Comparison of ENCODE assay signal across 8 cellular contexts in the genomic region with DNA sequence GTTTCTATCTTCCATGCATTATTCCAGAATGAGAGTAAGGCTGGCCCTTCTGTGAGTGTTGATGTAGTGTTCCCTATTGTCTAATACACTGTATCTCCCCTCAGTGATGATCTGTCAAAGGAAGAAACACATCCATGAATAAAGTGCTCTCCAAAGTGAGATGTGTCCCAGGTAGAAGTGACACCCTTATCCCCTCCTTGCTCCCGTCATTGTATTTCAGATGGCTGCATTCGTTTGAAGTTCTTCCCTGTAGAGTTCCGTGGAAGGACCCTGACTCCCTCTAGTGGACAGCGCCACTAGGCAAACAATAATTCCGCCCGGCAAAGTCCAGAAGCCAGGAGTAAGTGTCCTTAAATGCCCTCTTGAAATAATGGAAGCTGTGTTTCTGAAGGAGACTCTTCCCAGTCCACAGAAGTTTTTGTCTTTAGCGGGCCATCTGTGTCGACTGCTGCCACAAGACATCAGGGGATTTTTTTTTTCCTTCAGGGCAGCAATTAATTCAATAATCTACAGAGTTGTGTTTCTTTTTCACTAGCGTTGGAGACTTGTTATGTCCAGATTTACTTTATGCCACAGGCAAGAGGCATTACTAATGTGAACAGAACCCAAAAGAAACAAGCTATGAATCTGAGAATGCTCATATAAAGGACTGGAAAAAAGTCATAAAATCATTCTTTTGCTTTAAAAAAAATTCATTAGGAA.
DNase-seq lines count a peak whose midpoint lies in the region; ATAC-seq and TF ChIP-seq lines count a peak whose summit lies in the region.

No MANE protein-coding gene starts in this region.

- no peaks in the 10 kb centered on the region for H3K4me1 ChIP-seq in CD4-positive, CD25-positive, alpha-beta regulatory T cell (ENCODE audit: control insufficient read depth, insufficient read depth, low read length, poor library complexity, severe bottlenecking)
- H3K4me1 ChIP-seq in lower lobe of right lung, result peaks cover 13% of the 10 kb centered on the region

- peaks cover 20% of the 10 kb centered on the region for H3K27me3 Mint-ChIP-seq in CD4-positive, CD25-positive, alpha-beta regulatory T cell
- H3K27me3 Mint-ChIP-seq in activated CD4-positive, alpha-beta T cell treated with anti-CD3 and anti-CD28 coated beads, Interleukin-2, amount 10 ng/mL, durations not matched to agents 7 days and 5 days, result peaks cover 11% of the 10 kb centered on the region

- ATAC-seq in CD4-positive, CD25-positive, alpha-beta regulatory T cell (ENCODE audit: low read depth in 2 of 2), result peak; percentile 43 to 59
- peak; percentile 68 for ATAC-seq in GM19372 (IDR thresholded peaks at IDR 0.05; ENCODE audit: low read depth, unreplicated experiment)
- peak; percentile 84 for ATAC-seq in HG03460 (IDR thresholded peaks at IDR 0.05; ENCODE audit: unreplicated experiment)
- ATAC-seq in lower lobe of right lung, result peak; percentile 89 to 92

- H3K27ac Mint-ChIP-seq in CD4-positive, CD25-positive, alpha-beta regulatory T cell, result no peak overlapping the region
- H3K27ac Mint-ChIP-seq in activated CD4-positive, alpha-beta T cell treated with anti-CD3 and anti-CD28 coated beads, Interleukin-2, amount 10 ng/mL, durations not matched to agents 7 days and 5 days, result no peak overlapping the region

- intact Hi-C loops in lower lobe of right lung (cut with DNase I), result no loop called here

- H3K4me3 ChIP-seq in CD4-positive, CD25-positive, alpha-beta regulatory T cell (ENCODE audit: low read depth, low read length), result no peak overlapping the region
- no peak overlapping the region for H3K4me3 ChIP-seq in lower lobe of right lung

- H3K36me3 ChIP-seq in CD4-positive, CD25-positive, alpha-beta regulatory T cell (ENCODE audit: control insufficient read depth, insufficient read depth, low read length), result no peaks in the 10 kb centered on the region
- H3K36me3 ChIP-seq in lower lobe of right lung, result no peaks in the 10 kb centered on the region

- H3K27me3 ChIP-seq in CD4-positive, CD25-positive, alpha-beta regulatory T cell (ENCODE audit: control insufficient read depth, insufficient read depth, low read length), result no peaks in the 10 kb centered on the region
- H3K27me3 ChIP-seq in lower lobe of right lung (ENCODE audit: low read depth), result no peaks in the 10 kb centered on the region

- no peak overlapping the region for H3K4me3 Mint-ChIP-seq in CD4-positive, CD25-positive, alpha-beta regulatory T cell
- no peak overlapping the region for H3K4me3 Mint-ChIP-seq in activated CD4-positive, alpha-beta T cell treated with anti-CD3 and anti-CD28 coated beads, Interleukin-2, amount 10 ng/mL, durations not matched to agents 7 days and 5 days

- no peak overlapping the region for H3K27ac ChIP-seq in CD4-positive, CD25-positive, alpha-beta regulatory T cell (ENCODE audit: insufficient read depth, low read length, poor library complexity, severe bottlenecking)
- no peak overlapping the region for H3K27ac ChIP-seq in lower lobe of right lung

- no peaks in the 10 kb centered on the region for H3K9me3 Mint-ChIP-seq in CD4-positive, CD25-positive, alpha-beta regulatory T cell
- H3K9me3 Mint-ChIP-seq in activated CD4-positive, alpha-beta T cell treated with anti-CD3 and anti-CD28 coated beads, Interleukin-2, amount 10 ng/mL, durations not matched to agents 7 days and 5 days, result no peaks in the 10 kb centered on the region

- H3K4me1 Mint-ChIP-seq in CD4-positive, CD25-positive, alpha-beta regulatory T cell, result peaks cover 0 to 4% (median 0%) of the 10 kb centered on the region in 4 donors
- H3K4me1 Mint-ChIP-seq in activated CD4-positive, alpha-beta T cell treated with anti-CD3 and anti-CD28 coated beads, Interleukin-2, amount 10 ng/mL, durations not matched to agents 7 days and 5 days, result peaks cover 3% of the 10 kb centered on the region

- no peaks in the 10 kb centered on the region for H3K9me3 ChIP-seq in CD4-positive, CD25-positive, alpha-beta regulatory T cell (ENCODE audit: control insufficient read depth in 2 of 2, low read length in 2 of 2)
- H3K9me3 ChIP-seq in lower lobe of right lung, result no peaks in the 10 kb centered on the region

- CTCF ChIA-PET in activated CD4-positive, alpha-beta T cell treated with anti-CD3 and anti-CD28 coated beads, Interleukin-2, amount 10 ng/mL, durations not matched to agents 7 days and 5 days (lab: Charles Lee), result interaction anchor here (0.6 to 1.2 kb wide), 3 partner anchors 47 to 438 kb away, joined by 3 to 6 read pairs (median 3); no protein-coding TSS in a partner anchor

- TF ChIP-seq CTCF in lower lobe of right lung (IDR thresholded peaks at IDR 0.05), result peak; percentile 91

- peak; percentile 15 to 57 (median 30) for DNase-seq in CD4-positive, CD25-positive, alpha-beta regulatory T cell
- DNase-seq in NCI-H524 treated with DMSO at 0.1 percent for 48 hours (lab: John Stamatoyannopoulos, UW) (peak; percentile 61), dermis microvascular lymphatic vessel endothelial cell (ENCODE audit: low read depth in 2 of 2) (peak; percentile 68 to 85), lower lobe of right lung (peak; percentile 70)
- DNase-seq in activated CD4-positive, alpha-beta T cell treated with anti-CD3 and anti-CD28 coated beads, Interleukin-2, amount 10 ng/mL, durations not matched to agents 7 days and 5 days, result peak; percentile 66
- DNase-seq in stimulated activated CD8-positive, alpha-beta memory T cell treated with anti-CD3 and anti-CD28 coated beads, Interleukin-12 subunit alpha, Interleukin-12 subunit beta, amount 100 ng/mL, for 4 hours (ENCODE audit: low read depth), result peak; percentile 8

- POLR2A ChIA-PET in activated CD4-positive, alpha-beta T cell treated with anti-CD3 and anti-CD28 coated beads, Interleukin-2, amount 10 ng/mL, durations not matched to agents 7 days and 5 days (lab: Charles Lee), result no interaction called here

- H3K36me3 Mint-ChIP-seq in CD4-positive, CD25-positive, alpha-beta regulatory T cell, result no peaks in the 10 kb centered on the region
- no peaks in the 10 kb centered on the region for H3K36me3 Mint-ChIP-seq in activated CD4-positive, alpha-beta T cell treated with anti-CD3 and anti-CD28 coated beads, Interleukin-2, amount 10 ng/mL, durations not matched to agents 7 days and 5 days (ENCODE audit: low read depth)

Comparison
In these comparisons a context has a peak if more than half of its experiments do, and no peak if none do; other contexts are left out.
1. DNase-seq: peak in every context shown above with its lines; median percentile 76 in dermis microvascular lymphatic vessel endothelial cell; 70 in lower lobe of right lung; 66 in activated CD4-positive, alpha-beta T cell treated with anti-CD3 and anti-CD28 coated beads, Interleukin-2, amount 10 ng/mL, durations not matched to agents 7 days and 5 days; 61 in NCI-H524 treated with DMSO at 0.1 percent for 48 hours; 30 in CD4-positive, CD25-positive, alpha-beta regulatory T cell; 8 in stimulated activated CD8-positive, alpha-beta memory T cell treated with anti-CD3 and anti-CD28 coated beads, Interleukin-12 subunit alpha, Interleukin-12 subunit beta, amount 100 ng/mL, for 4 hours.